In genomic region chr1:153494976-153495535, GRCh38 we compare ENCODE assay signal across 1 cellular context.
TF ChIP-seq lines count a peak whose summit lies in the region.

No MANE protein-coding gene starts in this region.

TF ChIP-seq in HEK293, 187 proteins besides CTCF, POLR2A, EP300 and RAD21 (continued from another document):
- TF ChIP-seq, protein P1, sequence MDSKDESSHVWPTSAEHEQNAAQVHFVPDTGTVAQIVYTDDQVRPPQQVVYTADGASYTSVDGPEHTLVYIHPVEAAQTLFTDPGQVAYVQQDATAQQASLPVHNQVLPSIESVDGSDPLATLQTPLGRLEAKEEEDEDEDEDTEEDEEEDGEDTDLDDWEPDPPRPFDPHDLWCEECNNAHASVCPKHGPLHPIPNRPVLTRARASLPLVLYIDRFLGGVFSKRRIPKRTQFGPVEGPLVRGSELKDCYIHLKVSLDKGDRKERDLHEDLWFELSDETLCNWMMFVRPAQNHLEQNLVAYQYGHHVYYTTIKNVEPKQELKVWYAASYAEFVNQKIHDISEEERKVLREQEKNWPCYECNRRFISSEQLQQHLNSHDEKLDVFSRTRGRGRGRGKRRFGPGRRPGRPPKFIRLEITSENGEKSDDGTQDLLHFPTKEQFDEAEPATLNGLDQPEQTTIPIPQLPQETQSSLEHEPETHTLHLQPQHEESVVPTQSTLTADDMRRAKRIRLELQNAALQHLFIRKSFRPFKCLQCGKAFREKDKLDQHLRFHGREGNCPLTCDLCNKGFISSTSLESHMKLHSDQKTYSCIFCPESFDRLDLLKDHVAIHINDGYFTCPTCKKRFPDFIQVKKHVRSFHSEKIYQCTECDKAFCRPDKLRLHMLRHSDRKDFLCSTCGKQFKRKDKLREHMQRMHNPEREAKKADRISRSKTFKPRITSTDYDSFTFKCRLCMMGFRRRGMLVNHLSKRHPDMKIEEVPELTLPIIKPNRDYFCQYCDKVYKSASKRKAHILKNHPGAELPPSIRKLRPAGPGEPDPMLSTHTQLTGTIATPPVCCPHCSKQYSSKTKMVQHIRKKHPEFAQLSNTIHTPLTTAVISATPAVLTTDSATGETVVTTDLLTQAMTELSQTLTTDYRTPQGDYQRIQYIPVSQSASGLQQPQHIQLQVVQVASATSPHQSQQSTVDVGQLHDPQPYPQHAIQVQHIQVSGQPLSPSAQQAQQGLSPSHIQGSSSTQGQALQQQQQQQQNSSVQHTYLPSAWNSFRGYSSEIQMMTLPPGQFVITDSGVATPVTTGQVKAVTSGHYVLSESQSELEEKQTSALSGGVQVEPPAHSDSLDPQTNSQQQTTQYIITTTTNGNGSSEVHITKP (tag by site-specific recombination; IDR thresholded peaks at IDR 0.05): peak; percentile 98
- TF ChIP-seq ZBTB1 (tag by site-specific recombination; IDR thresholded peaks at IDR 0.05) (no peak), ZNF629 (tag by site-specific recombination; IDR thresholded peaks at IDR 0.05) (0 out of 2 replicates have a peak, but pooled peaks have one; percentile 23), ZNF48 (tag by site-specific recombination; IDR thresholded peaks at IDR 0.05) (no peak), KLF9 (tag by site-specific recombination; IDR thresholded peaks at IDR 0.05; ENCODE audit: low read depth) (peak; percentile 69), ZNF626 (tag by site-specific recombination; IDR thresholded peaks at IDR 0.05) (no peak)
